ENCODE assay signal across 1 cellular context in genomic region chr3:102053375-102053989, GRCh38.
A peak's percentile ranks its signal among the peaks of the same experiment; 100 is the strongest.
TF ChIP-seq lines count a peak whose summit lies in the region.

No MANE protein-coding gene starts in this region.

TF ChIP-seq in GM12878, 131 proteins besides CTCF, POLR2A, EP300 and RAD21 (continued from another document):
- TF ChIP-seq RELB (IDR thresholded peaks at IDR 0.05; ENCODE audit: low read depth), result peak; percentile 37; the same call in 1 of the 2 replicates
- 0 out of 2 replicates have a peak, but pooled peaks have one; percentile 12 for TF ChIP-seq NR2C1 (IDR thresholded peaks at IDR 0.05)
